Comparison of ENCODE assay signal across 12 cellular contexts in the genomic region with DNA sequence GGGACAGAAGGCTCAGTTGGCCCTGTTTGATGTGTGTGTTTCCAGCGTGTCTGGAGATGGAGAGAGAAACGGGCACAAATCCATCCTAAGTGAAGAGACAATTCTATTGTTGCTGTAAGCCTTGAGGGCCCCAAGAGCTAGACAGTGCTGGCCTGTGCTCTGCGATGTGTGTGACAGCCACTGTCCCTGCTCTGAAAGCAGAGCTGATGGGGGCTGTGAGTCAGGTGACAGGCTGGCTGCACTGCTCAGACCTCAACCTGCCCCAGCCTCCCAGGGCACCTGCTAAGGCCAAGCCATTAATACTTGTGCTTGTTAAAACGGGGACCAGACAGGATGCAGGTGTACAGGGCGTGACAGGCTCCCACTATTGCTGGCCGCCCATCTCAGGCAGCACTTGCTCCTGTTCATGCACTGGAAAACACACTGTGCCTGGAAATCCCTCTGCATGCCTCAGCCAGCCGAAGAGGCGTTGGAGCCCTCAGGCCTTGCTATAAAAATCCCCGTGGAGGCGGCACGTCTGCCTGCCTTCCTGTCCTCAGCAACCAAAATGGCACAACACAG. TPM values are rescaled to one million over a fixed set of nuclear protein-coding genes. Genes with fewer than 3 reads are reported as not detected.
DNase-seq lines count a peak whose midpoint lies in the region; ATAC-seq and TF ChIP-seq lines count a peak whose summit lies in the region.
"Had no signal": no experiment of that assay in that cellular context is flagged by ENCODE, and none has a peak within 500 bp of the region (broad histone marks: within the 10 kb centered on the region; RNA-seq: fewer than 3 reads in every experiment).

No MANE protein-coding gene starts in this region.

- H3K27ac Mint-ChIP-seq in glutamatergic neuron (ENCODE audit: unreplicated experiment), result peak overlapping the region; percentile 8

- H3K4me3 ChIP-seq in MM.1S (ENCODE audit: low read length) (no peak overlapping the region; the same call in 1 of the 2 replicates), ovary (no peak overlapping the region), SJCRH30 (no peak overlapping the region)
- H3K4me3 ChIP-seq: adrenal gland, lung, suprapubic skin had no signal

- H3K36me3 ChIP-seq in MM.1S (replicated peaks; ENCODE audit: insufficient read depth, low read length), result no peaks in the 10 kb centered on the region
- H3K36me3 ChIP-seq in ovary, result no peaks in the 10 kb centered on the region
- no peaks in the 10 kb centered on the region for H3K36me3 ChIP-seq in SJCRH30
- H3K36me3 ChIP-seq: adrenal gland, suprapubic skin had no signal

- peak; percentile 40 for ATAC-seq in GM18907 (IDR thresholded peaks at IDR 0.05; ENCODE audit: unreplicated experiment)

- DNase-seq in Ammon's horn (ENCODE audit: low spot score) (peak; percentile 94), MM.1S (peak; percentile 92), glutamatergic neuron (peak; percentile 32), AG08396 (ENCODE audit: low spot score) (no peak), ovary (no peak), SJCRH30 (no peak), NCI-H345 treated with DMSO at 0.1 percent for 48 hours (lab: John Stamatoyannopoulos, UW; ENCODE audit: unreplicated experiment) (no peak)
- DNase-seq: activated CD4-positive, CD25-positive, alpha-beta regulatory T cell treated with anti-CD3 and anti-CD28 coated beads, Interleukin-2, amount 50 U/mL, for 72 hours; adrenal gland had no signal

- H3K9me3 Mint-ChIP-seq in glutamatergic neuron (ENCODE audit: unreplicated experiment), result peaks cover 10% of the 10 kb centered on the region

- H3K79me2 ChIP-seq in MM.1S (ENCODE audit: low read length), result no peaks in the 10 kb centered on the region

- TF ChIP-seq EP300 in ovary (IDR thresholded peaks at IDR 0.05), result no peak

- TF ChIP-seq CTCF in MM.1S (IDR thresholded peaks at IDR 0.05; ENCODE audit: low read length) (no peak), glutamatergic neuron (IDR thresholded peaks at IDR 0.05; ENCODE audit: partially characterized antibody, unreplicated experiment) (no peak), ovary (IDR thresholded peaks at IDR 0.05) (no peak)

- 67 to 72% (median 72%) methylated on average over 11 of the region's 11 CpGs for WGBS in ovary, 3 donors

- peak overlapping the region; percentile 45 for H3K4me2 ChIP-seq in MM.1S (ENCODE audit: low read depth, low read length)

- H3K9ac ChIP-seq in MM.1S (ENCODE audit: low read length), result peak overlapping the region; percentile 19; the same call in 1 of the 2 replicates

- H3K27ac ChIP-seq in MM.1S (ENCODE audit: low read length) (peak overlapping the region; percentile 79), ovary (no peak overlapping the region), SJCRH30 (no peak overlapping the region)
- H3K27ac ChIP-seq: adrenal gland, suprapubic skin had no signal

- no peaks in the 10 kb centered on the region for H3K9me2 ChIP-seq in MM.1S (replicated peaks; ENCODE audit: insufficient read depth, low read length)

- peaks cover 37% of the 10 kb centered on the region for H3K4me1 ChIP-seq in MM.1S (ENCODE audit: low read length)
- no peaks in the 10 kb centered on the region for H3K4me1 ChIP-seq in ovary (ENCODE audit: insufficient read depth)
- H3K4me1 ChIP-seq in SJCRH30, result no peaks in the 10 kb centered on the region
- H3K4me1 ChIP-seq: adrenal gland had no signal

- H3K27me3 Mint-ChIP-seq in glutamatergic neuron (ENCODE audit: unreplicated experiment), result peaks cover 3% of the 10 kb centered on the region

- H3K27me3 ChIP-seq in MM.1S (replicated peaks; ENCODE audit: insufficient read depth, low read length) (no peaks in the 10 kb centered on the region), ovary (no peaks in the 10 kb centered on the region), SJCRH30 (no peaks in the 10 kb centered on the region; the same call in 1 of the 2 replicates)
- H3K27me3 ChIP-seq: adrenal gland, suprapubic skin had no signal

- no peaks in the 10 kb centered on the region for H4K20me1 ChIP-seq in MM.1S (ENCODE audit: insufficient read depth, low read length)

- peak overlapping the region; percentile 25 for H3K4me3 Mint-ChIP-seq in glutamatergic neuron (ENCODE audit: unreplicated experiment)

- peaks cover 12% of the 10 kb centered on the region for H3F3A ChIP-seq in MM.1S (ENCODE audit: insufficient read depth, low read length)

- H2AFZ ChIP-seq in MM.1S (ENCODE audit: low read length), result peak overlapping the region; percentile 76

- peaks cover 9% of the 10 kb centered on the region for H3K36me3 Mint-ChIP-seq in glutamatergic neuron (ENCODE audit: unreplicated experiment)

- H3K9me3 ChIP-seq in MM.1S (replicated peaks; ENCODE audit: insufficient read depth, low read length) (no peaks in the 10 kb centered on the region), ovary (no peaks in the 10 kb centered on the region), SJCRH30 (replicated peaks) (peaks cover 12% of the 10 kb centered on the region)
- H3K9me3 ChIP-seq: adrenal gland, suprapubic skin had no signal

- no peak for TF ChIP-seq POLR2A in ovary (IDR thresholded peaks at IDR 0.05)

- intact Hi-C loops in ovary (cut with DNase I), result loop anchor here in 1 of 4 donors (10.0 kb wide), 1 partner anchor 218 kb away; no protein-coding TSS in a partner anchor

- H3K4me1 Mint-ChIP-seq in glutamatergic neuron (ENCODE audit: low read depth, unreplicated experiment), result peaks cover 11% of the 10 kb centered on the region

RNA-seq across cellular contexts. Expression of a gene that starts 44.6 kb away (rescaled TPM):
- 192 TPM for total RNA-seq in glutamatergic neuron (ENCODE audit: unreplicated experiment)
- 10 to 100 TPM; 11.1 to 27.2 (median 17.9) TPM for total RNA-seq in ovary
- 10 to 100 TPM in 1 of 2 donors, 1 to 10 TPM in 1; 6.0 to 10.4 TPM for polyA plus RNA-seq in ovary
- 0.08 TPM in 1 of 2 replicates, not detected in the other for total RNA-seq in SJCRH30 (2014; rRNA removed; shearing (Covaris generic))

Comparison
In these comparisons a context has a peak if more than half of its experiments do, and no peak if none do; other contexts are left out.
1. DNase-seq: peak in Ammon's horn (single experiment), MM.1S (single experiment) and glutamatergic neuron (single experiment); none in AG08396 (single experiment), ovary (0 of 5), SJCRH30 (0 of 2) and NCI-H345 treated with DMSO at 0.1 percent for 48 hours (single experiment).
2. RNA of a gene that starts 44.6 kb away (total RNA-seq): 192 TPM in glutamatergic neuron (single experiment) and 11.1 to 27.2 TPM in ovary; 0.08 TPM in SJCRH30; every median in the first group is over 10 times any median in the second.